Comparison of ENCODE assay signal across 28 cellular contexts in genomic region chr1:220669005-220669404, GRCh38.
"Had no signal": no experiment of that assay in that cellular context is flagged by ENCODE, and none has a peak within 500 bp of the region (broad histone marks: within the 10 kb centered on the region; RNA-seq: fewer than 3 reads in every experiment).

No MANE protein-coding gene starts in this region.

- H3K4me3 ChIP-seq: ascending aorta had no signal

- FAIRE-seq: TTC549 had no signal

- ATAC-seq: activated CD4-positive, alpha-beta T cell treated with anti-CD3 and anti-CD28 coated beads for 36 hours; activated CD4-positive, CD25-positive, alpha-beta regulatory T cell treated with anti-CD3 and anti-CD28 coated beads, Interleukin-2, amount 50 U/mL, for 24 hours; activated CD8-positive, alpha-beta memory T cell treated with anti-CD3 and anti-CD28 coated beads, Interleukin-2, amount 10 ng/mL, durations not matched to agents 7 days and 5 days; activated CD8-positive, alpha-beta T cell treated with anti-CD3 and anti-CD28 coated beads, Interleukin-2, amount 10 ng/mL, durations not matched to agents 7 days and 5 days; activated naive CD8-positive, alpha-beta T cell treated with anti-CD3 and anti-CD28 coated beads, Interleukin-2, amount 50 U/mL, for 24 hours had no signal

- DNase-seq: activated CD4-positive, alpha-beta memory T cell treated with anti-CD3 and anti-CD28 coated beads, Interleukin-2, amount 10 ng/mL, durations not matched to agents 7 days and 5 days; activated CD4-positive, alpha-beta T cell treated with anti-CD3 and anti-CD28 coated beads for 1 hour; activated CD4-positive, alpha-beta T cell treated with anti-CD3 and anti-CD28 coated beads for 36 hours; activated CD4-positive, alpha-beta T cell treated with anti-CD3 and anti-CD28 coated beads for 48 hours; activated CD4-positive, alpha-beta T cell treated with anti-CD3 and anti-CD28 coated beads, Interleukin-2, amount 10 ng/mL, durations not matched to agents 7 days and 5 days; activated CD4-positive, alpha-beta T cell treated with anti-CD3 and anti-CD28 coated beads, Interleukin-2, amount 50 U/mL, for 48 hours; activated CD4-positive, CD25-positive, alpha-beta regulatory T cell; activated CD8-positive, alpha-beta memory T cell treated with anti-CD3 and anti-CD28 coated beads for 24 hours; activated CD8-positive, alpha-beta memory T cell treated with anti-CD3 and anti-CD28 coated beads, Interleukin-2, amount 10 ng/mL, durations not matched to agents 7 days and 5 days; activated CD8-positive, alpha-beta memory T cell treated with anti-CD3 and anti-CD28 coated beads, Interleukin-2, amount 50 U/mL, for 48 hours; activated CD8-positive, alpha-beta T cell treated with anti-CD3 and anti-CD28 coated beads, Interleukin-2, amount 10 ng/mL, durations not matched to agents 7 days and 5 days; activated effector memory CD4-positive, alpha-beta T cell treated with Interleukin-2 at 50 U/mL for 16 hours; activated gamma-delta T cell; activated naive CD4-positive, alpha-beta T cell treated with anti-CD3 and anti-CD28 coated beads, Interleukin-2, amount 10 ng/mL, durations not matched to agents 7 days and 5 days; activated naive CD4-positive, alpha-beta T cell treated with Interleukin-2 at 50 U/mL for 16 hours; activated naive CD8-positive, alpha-beta T cell treated with anti-CD3 and anti-CD28 coated beads, Interleukin-2, amount 10 ng/mL, durations not matched to agents 7 days and 5 days; activated naive CD8-positive, alpha-beta T cell treated with anti-CD3 and anti-CD28 coated beads, Interleukin-2, amount 50 U/mL, for 24 hours; activated T-cell treated with anti-CD3 and anti-CD28 coated beads, Interleukin-2, amount 50 U/mL, for 24 hours; activated T-cell treated with anti-CD3 and anti-CD28 coated beads, Interleukin-2, amount 50 U/mL, for 48 hours; amygdala; anterior cingulate cortex; central memory CD4-positive, alpha-beta T cell; T-helper 1 cell; T-helper 2 cell; T-helper 9 cell had no signal
